Comparison of ENCODE assay signal across 26 cellular contexts in the genomic region with DNA sequence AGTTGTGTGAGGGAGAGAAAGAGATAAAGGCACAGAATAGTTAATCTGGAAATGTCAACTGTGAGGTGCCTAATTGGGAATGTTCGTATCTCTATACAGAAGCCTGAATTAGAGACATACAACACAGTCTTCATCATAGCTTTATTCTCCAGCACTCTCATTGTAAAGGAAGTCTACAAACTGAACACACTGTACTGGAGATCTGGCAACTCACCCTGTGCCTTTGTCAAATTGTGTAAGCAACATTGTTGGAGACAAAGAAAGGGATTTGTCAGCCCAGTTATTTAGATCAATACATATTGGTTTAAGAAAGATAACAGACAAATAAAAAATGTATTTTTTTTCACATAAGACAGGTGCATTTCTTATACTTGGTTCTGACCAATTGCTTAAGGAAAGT.
"Had no signal": no experiment of that assay in that cellular context is flagged by ENCODE, and none has a peak within 500 bp of the region (broad histone marks: within the 10 kb centered on the region; RNA-seq: fewer than 3 reads in every experiment).

No MANE protein-coding gene starts in this region.

- H3K27ac ChIP-seq: epithelial cell of prostate, esophagus muscularis mucosa, foreskin keratinocyte, gastroesophageal sphincter, heart left ventricle, hepatocyte, left lung, psoas muscle, sigmoid colon, testis, tibial artery, upper lobe of left lung had no signal

- H3K27me3 Mint-ChIP-seq: stimulated activated memory B cell treated with anti-CD40 and anti-IgM and Interleukin-4, amounts not matched to agents 10 μg/mL and 1 μg/mL and 100 μg/mL, for 72 hours; stimulated activated naive CD8-positive, alpha-beta T cell treated with anti-CD3 and anti-CD28 coated beads, Interleukin-15, Interleukin-2, amounts not matched to agents 100 ng/mL and 50 ng/mL, for 24 hours had no signal

- H3K27ac Mint-ChIP-seq: endodermal cell; naive thymus-derived CD8-positive, alpha-beta T cell; nephron progenitor cell; stimulated activated memory B cell treated with anti-CD40 and anti-IgM and Interleukin-4, amounts not matched to agents 10 μg/mL and 1 μg/mL and 100 μg/mL, for 72 hours; stimulated activated naive CD8-positive, alpha-beta T cell treated with anti-CD3 and anti-CD28 coated beads, Interleukin-15, Interleukin-2, amounts not matched to agents 100 ng/mL and 50 ng/mL, for 24 hours had no signal

- H3K4me1 ChIP-seq: esophagus muscularis mucosa, gastroesophageal sphincter, left lung, psoas muscle, sigmoid colon, testis, upper lobe of left lung had no signal

- H3K9me3 Mint-ChIP-seq: endodermal cell; naive thymus-derived CD8-positive, alpha-beta T cell; nephron progenitor cell; stimulated activated memory B cell treated with anti-CD40 and anti-IgM and Interleukin-4, amounts not matched to agents 10 μg/mL and 1 μg/mL and 100 μg/mL, for 72 hours; stimulated activated naive CD8-positive, alpha-beta T cell treated with anti-CD3 and anti-CD28 coated beads, Interleukin-15, Interleukin-2, amounts not matched to agents 100 ng/mL and 50 ng/mL, for 24 hours had no signal

- DNase-seq: cerebellar nuclear complex; effector CD8-positive, alpha-beta T cell; endodermal cell; foreskin keratinocyte; heart left ventricle; left cardiac atrium; left lung; mesendoderm; midbrain; naive thymus-derived CD8-positive, alpha-beta T cell; nephron progenitor cell; nucleus accumbens; posterior cingulate gyrus; psoas muscle; right cardiac atrium; sigmoid colon; stimulated activated CD4-positive, alpha-beta T cell treated with anti-CD3 and anti-CD28 coated beads, Interleukin-4, amount 100 ng/mL, for 4 hours; testis; tibial artery; upper lobe of left lung had no signal

- H3K4me3 ChIP-seq: esophagus muscularis mucosa, gastroesophageal sphincter, heart left ventricle, hepatocyte, left lung, psoas muscle, sigmoid colon, testis, tibial artery, upper lobe of left lung had no signal

- H3K36me3 Mint-ChIP-seq: naive thymus-derived CD8-positive, alpha-beta T cell; stimulated activated memory B cell treated with anti-CD40 and anti-IgM and Interleukin-4, amounts not matched to agents 10 μg/mL and 1 μg/mL and 100 μg/mL, for 72 hours had no signal

- H3K9me3 ChIP-seq: esophagus muscularis mucosa, gastroesophageal sphincter, heart left ventricle, left lung, psoas muscle, sigmoid colon, testis, tibial artery, upper lobe of left lung had no signal

- H3K36me3 ChIP-seq: esophagus muscularis mucosa, gastroesophageal sphincter, heart left ventricle, left lung, sigmoid colon, tibial artery, upper lobe of left lung had no signal

- ATAC-seq: foreskin keratinocyte; gastroesophageal sphincter; heart left ventricle; left cardiac atrium; left lung; naive thymus-derived CD8-positive, alpha-beta T cell; psoas muscle; right cardiac atrium; stimulated activated memory B cell treated with anti-CD40 and anti-IgM and Interleukin-4, amounts not matched to agents 10 μg/mL and 1 μg/mL and 100 μg/mL, for 72 hours had no signal

- H3K4me3 Mint-ChIP-seq: endodermal cell; naive thymus-derived CD8-positive, alpha-beta T cell; nephron progenitor cell; stimulated activated memory B cell treated with anti-CD40 and anti-IgM and Interleukin-4, amounts not matched to agents 10 μg/mL and 1 μg/mL and 100 μg/mL, for 72 hours; stimulated activated naive CD8-positive, alpha-beta T cell treated with anti-CD3 and anti-CD28 coated beads, Interleukin-15, Interleukin-2, amounts not matched to agents 100 ng/mL and 50 ng/mL, for 24 hours had no signal

- H3K4me1 Mint-ChIP-seq: endodermal cell; naive thymus-derived CD8-positive, alpha-beta T cell; stimulated activated memory B cell treated with anti-CD40 and anti-IgM and Interleukin-4, amounts not matched to agents 10 μg/mL and 1 μg/mL and 100 μg/mL, for 72 hours had no signal

- H3K27me3 ChIP-seq: esophagus muscularis mucosa, foreskin keratinocyte, gastroesophageal sphincter, heart left ventricle, hepatocyte, left lung, sigmoid colon, testis, tibial artery, upper lobe of left lung had no signal
